ENCODE assay signal across 21 cellular contexts in genomic region chrX:114906978-114907510, GRCh38.
"Had no signal": no experiment of that assay in that cellular context is flagged by ENCODE, and none has a peak within 500 bp of the region (broad histone marks: within the 10 kb centered on the region; RNA-seq: fewer than 3 reads in every experiment).

No MANE protein-coding gene starts in this region.

- H3K36me3 Mint-ChIP-seq: activated naive CD4-positive, alpha-beta T cell treated with anti-CD3 and anti-CD28 coated beads, Interleukin-2, amount 50 U/mL, for 72 hours; memory B cell; naive thymus-derived CD4-positive, alpha-beta T cell had no signal

- H3K27me3 Mint-ChIP-seq: activated CD4-positive, alpha-beta T cell treated with anti-CD3 and anti-CD28 coated beads, Interleukin-2, amount 10 ng/mL, durations not matched to agents 7 days and 5 days; memory B cell; naive thymus-derived CD4-positive, alpha-beta T cell had no signal

- H3K4me1 ChIP-seq: parathyroid adenoma, tibial artery, uterus had no signal

- H3K27ac ChIP-seq: neutrophil, parathyroid adenoma, tibial artery, uterus had no signal

- ATAC-seq: activated naive CD4-positive, alpha-beta T cell treated with anti-CD3 and anti-CD28 coated beads, Interleukin-2, amount 50 U/mL, for 72 hours; activated T-cell treated with anti-CD3 and anti-CD28 coated beads, Interleukin-2, amount 50 U/mL, for 72 hours; left ventricle myocardium superior; mucosa of descending colon; naive thymus-derived CD4-positive, alpha-beta T cell had no signal

- H2AFZ ChIP-seq: parathyroid adenoma had no signal

- H3K4me3 ChIP-seq: mucosa of descending colon, tibial artery, uterus had no signal

- H3K9me3 Mint-ChIP-seq: activated CD4-positive, alpha-beta T cell treated with anti-CD3 and anti-CD28 coated beads, Interleukin-2, amount 10 ng/mL, durations not matched to agents 7 days and 5 days had no signal

- H3K4me1 Mint-ChIP-seq: activated CD4-positive, alpha-beta T cell treated with anti-CD3 and anti-CD28 coated beads, Interleukin-2, amount 10 ng/mL, durations not matched to agents 7 days and 5 days; memory B cell; naive thymus-derived CD4-positive, alpha-beta T cell had no signal

- H3K79me2 ChIP-seq: parathyroid adenoma had no signal

- H3K27me3 ChIP-seq: neutrophil, tibial artery, uterus had no signal

- FAIRE-seq: colon, keratinocyte had no signal

- H3K9ac ChIP-seq: parathyroid adenoma had no signal

- H3K9me3 ChIP-seq: mucosa of descending colon, neutrophil, tibial artery, uterus had no signal

- H3K36me3 ChIP-seq: neutrophil, tibial artery, uterus had no signal

- H3K27ac Mint-ChIP-seq: activated CD4-positive, alpha-beta T cell treated with anti-CD3 and anti-CD28 coated beads, Interleukin-2, amount 10 ng/mL, durations not matched to agents 7 days and 5 days; activated naive CD4-positive, alpha-beta T cell treated with anti-CD3 and anti-CD28 coated beads, Interleukin-2, amount 50 U/mL, for 72 hours; activated T-cell treated with anti-CD3 and anti-CD28 coated beads, Interleukin-2, amount 50 U/mL, for 72 hours; memory B cell; naive thymus-derived CD4-positive, alpha-beta T cell had no signal

- DNase-seq: activated CD4-positive, alpha-beta T cell treated with anti-CD3 and anti-CD28 coated beads, Interleukin-2, amount 10 ng/mL, durations not matched to agents 7 days and 5 days; activated CD8-positive, alpha-beta memory T cell treated with anti-CD3 and anti-CD28 coated beads, Interleukin-2, amount 50 U/mL, for 48 hours; activated gamma-delta T cell; activated T-cell treated with anti-CD3 and anti-CD28 coated beads, Interleukin-2, amount 50 U/mL, for 72 hours; effector CD4-positive, alpha-beta T cell; foreskin fibroblast; hypothalamus; left ventricle myocardium superior; mucosa of descending colon; naive thymus-derived CD4-positive, alpha-beta T cell; retina; stimulated activated CD4-positive, alpha-beta T cell treated with anti-CD3 and anti-CD28 coated beads, Interleukin-4, amount 100 ng/mL, for 24 hours; stimulated activated naive CD4-positive, alpha-beta T cell; tibial artery; uterus had no signal

- H3K4me3 Mint-ChIP-seq: activated CD4-positive, alpha-beta T cell treated with anti-CD3 and anti-CD28 coated beads, Interleukin-2, amount 10 ng/mL, durations not matched to agents 7 days and 5 days; activated T-cell treated with anti-CD3 and anti-CD28 coated beads, Interleukin-2, amount 50 U/mL, for 72 hours; memory B cell; naive thymus-derived CD4-positive, alpha-beta T cell had no signal
